ENCODE assay signal across 8 cellular contexts in the genomic region with DNA sequence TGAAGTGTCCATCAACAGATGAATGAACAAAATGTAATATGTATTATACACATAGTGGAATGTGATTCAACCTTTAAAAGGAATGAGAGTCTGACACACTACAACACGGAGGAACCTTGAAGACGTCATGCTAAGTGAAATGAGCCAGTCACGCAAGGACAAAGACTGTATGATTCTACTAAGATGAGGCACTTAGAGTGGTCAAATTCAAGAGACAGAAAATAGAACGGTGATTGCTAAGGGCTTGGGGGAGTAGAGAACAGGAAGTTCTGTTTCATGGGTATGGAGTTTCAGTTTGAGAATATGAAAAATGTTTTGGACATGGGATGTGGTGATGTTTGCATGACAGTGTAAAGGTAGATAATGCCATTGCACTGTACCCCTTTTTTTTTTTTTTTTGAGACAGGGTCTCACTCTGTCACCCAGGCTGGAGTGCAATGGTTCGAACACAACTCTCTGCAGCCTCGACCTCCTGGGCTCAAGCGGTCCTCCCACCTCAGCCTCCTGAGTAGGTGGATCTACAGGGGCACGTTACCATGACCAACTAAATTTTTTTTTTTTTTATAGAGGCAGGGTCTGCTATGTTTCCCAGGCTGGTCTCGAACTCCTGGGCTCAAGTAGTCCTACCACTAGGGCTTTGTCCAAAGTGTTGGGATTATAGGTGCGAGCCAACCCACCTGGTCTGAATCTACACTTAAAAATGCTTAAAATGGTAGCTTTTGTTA. TPM values are rescaled to one million over a fixed set of nuclear protein-coding genes. Genes with fewer than 3 reads are reported as not detected.
DNase-seq lines count a peak whose midpoint lies in the region; ATAC-seq, FAIRE-seq and TF ChIP-seq lines count a peak whose summit lies in the region.

No MANE protein-coding gene starts in this region.

- no peaks in the 10 kb centered on the region for H3F3A ChIP-seq in PC-3 (ENCODE audit: low read length, unreplicated experiment)

- H3K27ac ChIP-seq in HL-60 (replicated peaks): no peak overlapping the region
- H3K27ac ChIP-seq in colonic mucosa: no peak overlapping the region
- no peak overlapping the region for H3K27ac ChIP-seq in kidney (ENCODE audit: low read depth in 2 of 2, low read length in 2 of 2)
- no peak overlapping the region for H3K27ac ChIP-seq in PC-3 (ENCODE audit: low read length)

- H3K27me3 ChIP-seq in HL-60 (ENCODE audit: insufficient read depth, poor library complexity, severe bottlenecking): no peaks in the 10 kb centered on the region
- H3K27me3 ChIP-seq in colonic mucosa: no peaks in the 10 kb centered on the region
- no peaks in the 10 kb centered on the region for H3K27me3 ChIP-seq in PC-3 (ENCODE audit: low read length)

- POLR2A ChIA-PET in PC-3 (lab: Charles Lee; ENCODE audit: unreplicated experiment): no interaction called here

- no peak for DNase-seq in GM18507 (ENCODE audit: extremely low spot score, insufficient read length, low read depth)
- peak; percentile 38 to 54 for DNase-seq in HL-60 (ENCODE audit: low read depth in 1 of 2, low spot score in 1 of 2)
- DNase-seq in colonic mucosa: peak; percentile 9
- DNase-seq in cerebellar cortex (ENCODE audit: low spot score): no peak
- no peak for DNase-seq in kidney
- DNase-seq in PC-3: no peak
- DNase-seq in Ammon's horn (ENCODE audit: low spot score): no peak

- no peaks in the 10 kb centered on the region for H3K9me2 ChIP-seq in PC-3 (replicated peaks; ENCODE audit: low read length)

- H2AFZ ChIP-seq in PC-3 (ENCODE audit: low read length): no peak overlapping the region

- H3K9me3 ChIP-seq in colonic mucosa: no peaks in the 10 kb centered on the region
- H3K9me3 ChIP-seq in kidney (ENCODE audit: control insufficient read depth in 1 of 2, low read length in 2 of 2): no peaks in the 10 kb centered on the region
- no peaks in the 10 kb centered on the region for H3K9me3 ChIP-seq in PC-3 (ENCODE audit: low read length)

- peak; percentile 100 for FAIRE-seq in GM18507 (lab: Jason Lieb, UNC)
- FAIRE-seq in kidney (lab: Jason Lieb, UNC): no peak

- H3K36me3 ChIP-seq in colonic mucosa (no peaks in the 10 kb centered on the region), kidney (ENCODE audit: control insufficient read depth in 1 of 2, insufficient read depth in 2 of 2, low read length in 2 of 2) (no peaks in the 10 kb centered on the region), PC-3 (ENCODE audit: low read depth, low read length) (no peaks in the 10 kb centered on the region)

- H3K4me1 ChIP-seq in colonic mucosa (no peaks in the 10 kb centered on the region), kidney (ENCODE audit: control insufficient read depth in 1 of 2, insufficient read depth in 1 of 2, low read depth in 1 of 2, low read length in 2 of 2) (peaks cover 0 to 13% of the 10 kb centered on the region in 2 donors), PC-3 (ENCODE audit: insufficient read depth, low read length) (no peaks in the 10 kb centered on the region; the same call in 1 of the 2 replicates)

- intact Hi-C loops in colonic mucosa (cut with DNase I): no loop called here
- intact Hi-C loops in kidney (cut with DNase I): no loop called here
- intact Hi-C loops in PC-3 (cut with micrococcal nuclease): no loop called here

- CTCF ChIA-PET in PC-3 (lab: Charles Lee): no interaction called here

- H3K4me3 ChIP-seq in HL-60 (replicated peaks; ENCODE audit: insufficient read depth, low read length) (no peak overlapping the region), colonic mucosa (no peak overlapping the region), kidney (ENCODE audit: low read length in 2 of 2) (no peak overlapping the region), PC-3 (ENCODE audit: low read length) (no peak overlapping the region)

- H4K20me1 ChIP-seq in PC-3 (ENCODE audit: low read length): no peaks in the 10 kb centered on the region

- H3K9ac ChIP-seq in colonic mucosa (ENCODE audit: low read depth in 2 of 2, low read length in 2 of 2) (no peak overlapping the region), kidney (ENCODE audit: low read length in 2 of 2) (no peak overlapping the region), PC-3 (ENCODE audit: low read length) (no peak overlapping the region)

- BruUV-seq in PC-3 (replicated peaks; lab: Mats Ljungman, UMichigan): no TSS peak

- no peak overlapping the region for H3K4me2 ChIP-seq in PC-3 (ENCODE audit: low read length)

- TF ChIP-seq CTCF in HL-60 (IDR thresholded peaks at IDR 0.05; ENCODE audit: insufficient read depth, low read length) (no peak), colonic mucosa (IDR thresholded peaks at IDR 0.05) (no peak), kidney (IDR thresholded peaks at IDR 0.05; ENCODE audit: borderline replicate concordance, extremely low read depth, insufficient read depth) (no peak), PC-3 (conservative IDR thresholded peaks at IDR 0.05; ENCODE audit: low read depth, low read length) (no peak)

- H3K79me2 ChIP-seq in PC-3 (ENCODE audit: low read length): no peaks in the 10 kb centered on the region

- ATAC-seq in GM21528 (IDR thresholded peaks at IDR 0.05; ENCODE audit: low FRiP score, unreplicated experiment): peak; percentile 35
- no peak for ATAC-seq in PC-3

RNA-seq across cellular contexts. Expression of a gene that starts 2.9 kb away (rescaled TPM):
- 1 to 10 TPM; 1.9 to 2.5 TPM for total RNA-seq in colonic mucosa
- 11.9 TPM for total RNA-seq in kidney
- polyA plus RNA-seq in kidney (ENCODE audit: insufficient read depth, low read depth, low replicate concordance): 5.7 TPM
- 12.7 and 13.9 TPM in 2 replicates for total RNA-seq in PC-3 (2014; rRNA removed)

RNA-seq across cellular contexts. Expression of a gene that starts 3.2 kb away (rescaled TPM):
- total RNA-seq in colonic mucosa (1 to 10 TPM; 1.4 to 3.0 TPM), kidney (2.2 TPM), PC-3 (2014; rRNA removed) (not detected in 2 replicates)
- 0.15 TPM for polyA plus RNA-seq in kidney (ENCODE audit: insufficient read depth, low read depth, low replicate concordance)

RNA-seq across cellular contexts. Expression of a gene that starts 52.9 kb away (rescaled TPM):
- total RNA-seq in colonic mucosa (100 to 1,000 TPM; 121 to 141 TPM), kidney (63.7 TPM), PC-3 (2014; rRNA removed) (4.1 and 4.9 TPM in 2 replicates)
- 57.2 TPM for polyA plus RNA-seq in kidney (ENCODE audit: insufficient read depth, low read depth, low replicate concordance)

Comparison
In these comparisons a context has a peak if more than half of its experiments do, and no peak if none do; other contexts are left out.
1. DNase-seq: peak in HL-60 (2 of 2) and colonic mucosa (single experiment); none in GM18507 (single experiment), cerebellar cortex (single experiment), kidney (single experiment), PC-3 (single experiment) and Ammon's horn (single experiment).
2. RNA of a gene that starts 52.9 kb away (total RNA-seq): 121 to 141 TPM in colonic mucosa and 63.7 TPM in kidney (single experiment); 4.1 to 4.9 TPM in PC-3; every median in the first group is over 10 times any median in the second.